ENCODE assay signal across 24 cellular contexts in genomic region chr3:136755192-136755591, GRCh38. TPM values are rescaled to one million over a fixed set of nuclear protein-coding genes. Genes with fewer than 3 reads are reported as not detected.
A peak's percentile ranks its signal among the peaks of the same experiment; 100 is the strongest.
DNase-seq lines count a peak whose midpoint lies in the region; ATAC-seq, FAIRE-seq and TF ChIP-seq lines count a peak whose summit lies in the region.
"Had no signal": no experiment of that assay in that cellular context is flagged by ENCODE, and none has a peak within 500 bp of the region (broad histone marks: within the 10 kb centered on the region; RNA-seq: fewer than 3 reads in every experiment).

No MANE protein-coding gene starts in this region.

- no peak for DNase-seq in activated T-cell treated with anti-CD3 and anti-CD28 coated beads, Interleukin-2, amount 50 U/mL, for 72 hours
- no peak for DNase-seq in activated T-cell treated with anti-CD3 and anti-CD28 coated beads for 4 hours
- no peak for DNase-seq in GM12891 (ENCODE audit: insufficient read length, low spot score)
- DNase-seq in effector memory CD8-positive, alpha-beta T cell = no peak
- DNase-seq in progenitor cell of endocrine pancreas (ENCODE audit: low spot score, unreplicated experiment) = no peak
- no peak for DNase-seq in activated CD4-positive, CD25-positive, alpha-beta regulatory T cell (lab: John Stamatoyannopoulos, UW)
- no peak for DNase-seq in GM19240 (ENCODE audit: insufficient read length, low spot score)
- DNase-seq: activated CD4-positive, alpha-beta T cell treated with anti-CD3 and anti-CD28 coated beads, Interleukin-2, amount 10 ng/mL, durations not matched to agents 24 days and 14 days; adrenal gland; brain microvascular endothelial cell; COR-L47; DMS79; GDM1; mucosa of descending colon; NCI-H1048; NCI-H1694; stimulated activated naive CD8-positive, alpha-beta T cell treated with anti-CD3 and anti-CD28 coated beads, Interleukin-15, Interleukin-2, amounts not matched to agents 100 U/mL and 50 U/mL, for 24 hours; testis had no signal

- FAIRE-seq in GM12891 (lab: Jason Lieb, UNC) = peak; percentile 13
- FAIRE-seq: A549, colon, H54, HepG2, urothelium cell line had no signal

- no peak for ATAC-seq in activated T-cell treated with anti-CD3 and anti-CD28 coated beads, Interleukin-2, amount 50 U/mL, for 72 hours (replicated peaks in 1 of 2)
- ATAC-seq in effector memory CD8-positive, alpha-beta T cell (replicated peaks) = no peak
- no peak for ATAC-seq in GM18498 (IDR thresholded peaks at IDR 0.05; ENCODE audit: unreplicated experiment)
- ATAC-seq: A549; HepG2; mucosa of descending colon; stimulated activated naive CD8-positive, alpha-beta T cell treated with anti-CD3 and anti-CD28 coated beads, Interleukin-15, Interleukin-2, amounts not matched to agents 100 U/mL and 50 U/mL, for 24 hours had no signal

- H3K4me1 Mint-ChIP-seq in activated T-cell treated with anti-CD3 and anti-CD28 coated beads, Interleukin-2, amount 50 U/mL, for 72 hours (ENCODE audit: low read depth) = peaks cover 30% of the 10 kb centered on the region
- peaks cover 19 to 27% of the 10 kb centered on the region in 2 donors for H3K4me1 Mint-ChIP-seq in effector memory CD8-positive, alpha-beta T cell (ENCODE audit: low read depth in 2 of 2)
- peaks cover 24% of the 10 kb centered on the region for H3K4me1 Mint-ChIP-seq in progenitor cell of endocrine pancreas (ENCODE audit: low read depth)

- H3K9me3 Mint-ChIP-seq in activated T-cell treated with anti-CD3 and anti-CD28 coated beads, Interleukin-2, amount 50 U/mL, for 72 hours = no peaks in the 10 kb centered on the region
- H3K9me3 Mint-ChIP-seq in effector memory CD8-positive, alpha-beta T cell = no peaks in the 10 kb centered on the region
- H3K9me3 Mint-ChIP-seq in progenitor cell of endocrine pancreas (ENCODE audit: low read depth) = peaks cover 2% of the 10 kb centered on the region
- H3K9me3 Mint-ChIP-seq: activated CD4-positive, alpha-beta T cell treated with anti-CD3 and anti-CD28 coated beads, Interleukin-2, amount 10 ng/mL, durations not matched to agents 24 days and 14 days had no signal

- TF ChIP-seq POLR2A in GM12891 (IDR thresholded peaks at IDR 0.05; ENCODE audit: low read depth, low read length) = no peak

- peak overlapping the region; percentile 26 for H3K27ac Mint-ChIP-seq in activated T-cell treated with anti-CD3 and anti-CD28 coated beads, Interleukin-2, amount 50 U/mL, for 72 hours
- H3K27ac Mint-ChIP-seq in effector memory CD8-positive, alpha-beta T cell = peak overlapping the region; percentile 52 to 91
- peak overlapping the region; percentile 80 for H3K27ac Mint-ChIP-seq in progenitor cell of endocrine pancreas

- no peaks in the 10 kb centered on the region for H3K27me3 Mint-ChIP-seq in activated T-cell treated with anti-CD3 and anti-CD28 coated beads, Interleukin-2, amount 50 U/mL, for 72 hours (ENCODE audit: low read depth)
- H3K27me3 Mint-ChIP-seq in effector memory CD8-positive, alpha-beta T cell = no peaks in the 10 kb centered on the region
- H3K27me3 Mint-ChIP-seq in progenitor cell of endocrine pancreas = no peaks in the 10 kb centered on the region
- H3K27me3 Mint-ChIP-seq: activated CD4-positive, alpha-beta T cell treated with anti-CD3 and anti-CD28 coated beads, Interleukin-2, amount 10 ng/mL, durations not matched to agents 24 days and 14 days had no signal

- TF ChIP-seq CTCF in progenitor cell of endocrine pancreas (IDR thresholded peaks at IDR 0.05; ENCODE audit: unreplicated experiment) = no peak

- no peak overlapping the region for H3K4me3 Mint-ChIP-seq in activated T-cell treated with anti-CD3 and anti-CD28 coated beads, Interleukin-2, amount 50 U/mL, for 72 hours
- no peak overlapping the region for H3K4me3 Mint-ChIP-seq in effector memory CD8-positive, alpha-beta T cell
- H3K4me3 Mint-ChIP-seq in progenitor cell of endocrine pancreas (ENCODE audit: low read depth) = no peak overlapping the region

- no peaks in the 10 kb centered on the region for H3K36me3 Mint-ChIP-seq in activated T-cell treated with anti-CD3 and anti-CD28 coated beads, Interleukin-2, amount 50 U/mL, for 72 hours (ENCODE audit: insufficient read depth in 2 of 2)
- H3K36me3 Mint-ChIP-seq in effector memory CD8-positive, alpha-beta T cell (ENCODE audit: insufficient read depth) = peaks cover 21% of the 10 kb centered on the region
- H3K36me3 Mint-ChIP-seq in progenitor cell of endocrine pancreas (ENCODE audit: insufficient read depth) = no peaks in the 10 kb centered on the region

TF ChIP-seq in GM12891, 5 proteins besides CTCF, POLR2A, EP300 and RAD21:
- no peak for TF ChIP-seq PAX5 (IDR thresholded peaks at IDR 0.05; ENCODE audit: insufficient read depth, low read length, severe bottlenecking)
- TF ChIP-seq TAF1 (IDR thresholded peaks at IDR 0.05; ENCODE audit: low read depth, low read length) = no peak
- TF ChIP-seq POU2F2 (IDR thresholded peaks at IDR 0.05; ENCODE audit: low read depth, low read length) = no peak
- no peak for TF ChIP-seq POLR2AphosphoS5 (IDR thresholded peaks at IDR 0.05; ENCODE audit: low read depth, low read length)
- no peak for TF ChIP-seq SPI1 (IDR thresholded peaks at IDR 0.05; ENCODE audit: low read depth, low read length)
TF ChIP-seq in GM12891: peak in this region for 0.

RNA-seq across cellular contexts. Expression of gene STAG1, which starts 3.0 kb away (rescaled TPM):
- 10 to 100 TPM; 41.0 to 52.7 TPM for total RNA-seq in activated T-cell treated with anti-CD3 and anti-CD28 coated beads, Interleukin-2, amount 50 U/mL, for 72 hours
- polyA plus RNA-seq in GM12891 (2012; ENCODE audit: low read depth, missing spikeins) = 6.6 TPM
- 39.7 and 46.4 TPM in 2 replicates for total RNA-seq in progenitor cell of endocrine pancreas

Comparison
In these comparisons a context has a peak if more than half of its experiments do, and no peak if none do; other contexts are left out.
1. H3K27ac Mint-ChIP-seq: peak in every context shown above with its lines; median percentile 80 in progenitor cell of endocrine pancreas; 72 in effector memory CD8-positive, alpha-beta T cell; 26 in activated T-cell treated with anti-CD3 and anti-CD28 coated beads, Interleukin-2, amount 50 U/mL, for 72 hours.